In genomic region chr11:76155455-76156232, GRCh38 we compare ENCODE assay signal across 21 cellular contexts. TPM values are rescaled to one million over a fixed set of nuclear protein-coding genes. Genes with fewer than 3 reads are reported as not detected.
DNase-seq lines count a peak whose midpoint lies in the region; ATAC-seq lines count a peak whose summit lies in the region.
"Had no signal": no experiment of that assay in that cellular context is flagged by ENCODE, and none has a peak within 500 bp of the region (broad histone marks: within the 10 kb centered on the region; RNA-seq: fewer than 3 reads in every experiment).

No MANE protein-coding gene starts in this region.

- H3K4me3 Mint-ChIP-seq in activated naive CD4-positive, alpha-beta T cell treated with anti-CD3 and anti-CD28 coated beads, Interleukin-2, amount 10 ng/mL, durations not matched to agents 7 days and 5 days, result no peak overlapping the region
- no peak overlapping the region for H3K4me3 Mint-ChIP-seq in stimulated activated naive CD8-positive, alpha-beta T cell treated with anti-CD3 and anti-CD28 coated beads, Interleukin-15, amount 100 ng/mL, for 72 hours
- H3K4me3 Mint-ChIP-seq: CD8-positive, alpha-beta memory T cell; H9; IgD-negative memory B cell had no signal

- H3K27ac ChIP-seq in SK-N-MC, result no peak overlapping the region
- H3K27ac ChIP-seq: BLaER1 treated with 17β-estradiol and CSF1 and Interleukin-3, amounts not matched to agents 10 nM and 100 nM had no signal

- no peaks in the 10 kb centered on the region for H3K36me3 ChIP-seq in SK-N-MC (ENCODE audit: insufficient read depth, low read length)
- H3K36me3 ChIP-seq: BLaER1 treated with 17β-estradiol and CSF1 and Interleukin-3, amounts not matched to agents 10 nM and 100 nM; MG63 had no signal

- in situ Hi-C loops in ACHN (cut with HindIII; ENCODE audit: low pct_ligation_motif_present, low pct_unique_long_range_greater_than_20kb, low sequenced_read_pairs), result no loop called here

- peak; percentile 4 for DNase-seq in activated naive CD4-positive, alpha-beta T cell treated with anti-CD3 and anti-CD28 coated beads, Interleukin-2, amount 10 ng/mL, durations not matched to agents 7 days and 5 days
- DNase-seq in activated naive CD4-positive, alpha-beta T cell treated with anti-CD3 and anti-CD28 coated beads, Interleukin-2, amount 50 U/mL, for 16 hours, result no peak
- DNase-seq in SK-N-MC (ENCODE audit: low read depth, low spot score), result no peak
- DNase-seq in mesenteric fat pad (ENCODE audit: low spot score), result peak; percentile 39
- no peak for DNase-seq in stimulated activated naive CD8-positive, alpha-beta T cell treated with anti-CD3 and anti-CD28 coated beads, Interleukin-15, amount 100 ng/mL, for 72 hours
- DNase-seq in ACHN, result no peak
- DNase-seq: CD8-positive, alpha-beta memory T cell; DND-41; H9; Karpas-422; MG63; NCI-H1048; NCI-H1436; NCI-H2029 treated with DMSO at 0.1 percent for 48 hours; NCI-H2171 treated with DMSO at 0.1 percent for 48 hours; NCI-H446; Right ventricle myocardium superior had no signal

- no peak for ATAC-seq in stimulated activated naive CD8-positive, alpha-beta T cell treated with anti-CD3 and anti-CD28 coated beads, Interleukin-15, amount 100 ng/mL, for 72 hours
- no peak for ATAC-seq in HG03159 (IDR thresholded peaks at IDR 0.05; ENCODE audit: unreplicated experiment)

- H3K4me1 Mint-ChIP-seq in activated naive CD4-positive, alpha-beta T cell treated with anti-CD3 and anti-CD28 coated beads, Interleukin-2, amount 10 ng/mL, durations not matched to agents 7 days and 5 days, result peaks cover 24% of the 10 kb centered on the region
- H3K4me1 Mint-ChIP-seq in stimulated activated naive CD8-positive, alpha-beta T cell treated with anti-CD3 and anti-CD28 coated beads, Interleukin-15, amount 100 ng/mL, for 72 hours, result peaks cover 24% of the 10 kb centered on the region

- peak overlapping the region; percentile 33 for H3K9ac ChIP-seq in SK-N-MC (ENCODE audit: insufficient read length)
- H3K9ac ChIP-seq: BLaER1 treated with 17β-estradiol and CSF1 and Interleukin-3, amounts not matched to agents 10 nM and 100 nM had no signal

- H3K36me3 Mint-ChIP-seq in activated naive CD4-positive, alpha-beta T cell treated with anti-CD3 and anti-CD28 coated beads, Interleukin-2, amount 10 ng/mL, durations not matched to agents 7 days and 5 days, result no peaks in the 10 kb centered on the region
- H3K36me3 Mint-ChIP-seq: CD8-positive, alpha-beta memory T cell had no signal

- peaks cover 56% of the 10 kb centered on the region for H3K27me3 Mint-ChIP-seq in activated naive CD4-positive, alpha-beta T cell treated with anti-CD3 and anti-CD28 coated beads, Interleukin-2, amount 10 ng/mL, durations not matched to agents 7 days and 5 days
- H3K27me3 Mint-ChIP-seq in stimulated activated naive CD8-positive, alpha-beta T cell treated with anti-CD3 and anti-CD28 coated beads, Interleukin-15, amount 100 ng/mL, for 72 hours, result peaks cover 54% of the 10 kb centered on the region
- H3K27me3 Mint-ChIP-seq: IgD-negative memory B cell had no signal

- H3K9me3 ChIP-seq in SK-N-MC (ENCODE audit: low read depth, low read length), result no peaks in the 10 kb centered on the region
- H3K9me3 ChIP-seq: BLaER1 treated with 17β-estradiol and CSF1 and Interleukin-3, amounts not matched to agents 10 nM and 100 nM; MG63 had no signal

- no peak overlapping the region for H3K4me3 ChIP-seq in SK-N-MC
- H3K4me3 ChIP-seq: BLaER1 treated with 17β-estradiol and CSF1 and Interleukin-3, amounts not matched to agents 10 nM and 100 nM; MG63 had no signal

- no peak overlapping the region for H3K27ac Mint-ChIP-seq in activated naive CD4-positive, alpha-beta T cell treated with anti-CD3 and anti-CD28 coated beads, Interleukin-2, amount 10 ng/mL, durations not matched to agents 7 days and 5 days
- H3K27ac Mint-ChIP-seq in stimulated activated naive CD8-positive, alpha-beta T cell treated with anti-CD3 and anti-CD28 coated beads, Interleukin-15, amount 100 ng/mL, for 72 hours, result peak overlapping the region in 1 of 2 donors; percentile 94

- CTCF ChIA-PET in activated naive CD4-positive, alpha-beta T cell treated with anti-CD3 and anti-CD28 coated beads, Interleukin-2, amount 10 ng/mL, durations not matched to agents 7 days and 5 days (lab: Charles Lee), result interaction anchor here (0.6 to 1.2 kb wide), 3 partner anchors 138 to 558 kb away, joined by 3 read pairs; no protein-coding TSS in a partner anchor

- H3K9me3 Mint-ChIP-seq in activated naive CD4-positive, alpha-beta T cell treated with anti-CD3 and anti-CD28 coated beads, Interleukin-2, amount 10 ng/mL, durations not matched to agents 7 days and 5 days, result no peaks in the 10 kb centered on the region
- H3K9me3 Mint-ChIP-seq in stimulated activated naive CD8-positive, alpha-beta T cell treated with anti-CD3 and anti-CD28 coated beads, Interleukin-15, amount 100 ng/mL, for 72 hours, result no peaks in the 10 kb centered on the region
- H3K9me3 Mint-ChIP-seq: CD8-positive, alpha-beta memory T cell; H9 had no signal

RNA-seq across cellular contexts. Expression of gene WNT11, which starts 50.7 kb away (rescaled TPM):
- 34.1 TPM for total RNA-seq in mesenteric fat pad
- total RNA-seq: H9, OCI-LY7 had no signal

Comparison
In these comparisons a context has a peak if more than half of its experiments do, and no peak if none do; other contexts are left out.
1. DNase-seq: peak in activated naive CD4-positive, alpha-beta T cell treated with anti-CD3 and anti-CD28 coated beads, Interleukin-2, amount 10 ng/mL, durations not matched to agents 7 days and 5 days (single experiment) and mesenteric fat pad (single experiment); none in activated naive CD4-positive, alpha-beta T cell treated with anti-CD3 and anti-CD28 coated beads, Interleukin-2, amount 50 U/mL, for 16 hours (single experiment), SK-N-MC (single experiment), stimulated activated naive CD8-positive, alpha-beta T cell treated with anti-CD3 and anti-CD28 coated beads, Interleukin-15, amount 100 ng/mL, for 72 hours (0 of 2) and ACHN (single experiment).